ENCODE assay signal across 11 cellular contexts in genomic region chr16:30187971-30188561, GRCh38. TPM values are rescaled to one million over a fixed set of nuclear protein-coding genes. Genes with fewer than 3 reads are reported as not detected.
A peak's percentile ranks its signal among the peaks of the same experiment; 100 is the strongest.
DNase-seq lines count a peak whose midpoint lies in the region; ATAC-seq and TF ChIP-seq lines count a peak whose summit lies in the region.
"Had no signal": no experiment of that assay in that cellular context is flagged by ENCODE, and none has a peak within 500 bp of the region (broad histone marks: within the 10 kb centered on the region; RNA-seq: fewer than 3 reads in every experiment).

No MANE protein-coding gene starts in this region.

- peak overlapping the region in 6 of 7 donors; percentile 28 to 76 (median 50) for H3K4me3 Mint-ChIP-seq in CD8-positive, alpha-beta memory T cell
- H3K4me3 Mint-ChIP-seq in activated CD8-positive, alpha-beta T cell treated with anti-CD3 and anti-CD28 coated beads for 36 hours: peak overlapping the region; percentile 100
- H3K4me3 Mint-ChIP-seq in memory B cell: peak overlapping the region; percentile 14
- H3K4me3 Mint-ChIP-seq: nephron had no signal

- CTCF ChIA-PET in CD8-positive, alpha-beta memory T cell (lab: Charles Lee): interaction anchor here (1.4 to 3.5 kb wide), 4 partner anchors 45 to 230 kb away, joined by 3 to 34 read pairs (median 13); partner anchors contain the start of genes TBX6 and YPEL3
- CTCF ChIA-PET in activated CD8-positive, alpha-beta T cell treated with anti-CD3 and anti-CD28 coated beads for 36 hours (lab: Charles Lee): interaction anchor here (2.7 kb wide), 1 partner anchor 221 kb away, joined by 12 read pairs; no protein-coding TSS in a partner anchor
- CTCF ChIA-PET in GM10248 (lab: Yijun Ruan, JAX): interaction anchor here (0.8 kb wide), 1 partner anchor 212 kb away, joined by 3 read pairs; no protein-coding TSS in a partner anchor

- peaks cover 0 to 14% of the 10 kb centered on the region in 2 donors for H3K27me3 Mint-ChIP-seq in CD8-positive, alpha-beta memory T cell
- H3K27me3 Mint-ChIP-seq in activated CD8-positive, alpha-beta T cell treated with anti-CD3 and anti-CD28 coated beads for 36 hours: no peaks in the 10 kb centered on the region
- no peaks in the 10 kb centered on the region for H3K27me3 Mint-ChIP-seq in memory B cell

- H3K36me3 Mint-ChIP-seq in CD8-positive, alpha-beta memory T cell: peaks cover 12 to 43% (median 18%) of the 10 kb centered on the region in 3 donors
- H3K36me3 Mint-ChIP-seq in activated CD8-positive, alpha-beta T cell treated with anti-CD3 and anti-CD28 coated beads for 36 hours (ENCODE audit: low read depth): peaks cover 44% of the 10 kb centered on the region
- peaks cover 23% of the 10 kb centered on the region for H3K36me3 Mint-ChIP-seq in memory B cell

- no peak for DNase-seq in CD8-positive, alpha-beta memory T cell
- no peak for DNase-seq in activated CD8-positive, alpha-beta T cell treated with anti-CD3 and anti-CD28 coated beads for 36 hours
- DNase-seq in memory B cell (ENCODE audit: low spot score in 2 of 2) (no peak), GM10248 (ENCODE audit: extremely low spot score) (no peak), SHP77 (lab: John Stamatoyannopoulos, UW) (no peak), NCI-H82 treated with DMSO at 0.1 percent for 48 hours (lab: John Stamatoyannopoulos, UW; ENCODE audit: unreplicated experiment) (no peak)
- DNase-seq: NCI-H2171 treated with DMSO at 0.1 percent for 48 hours had no signal

- TF ChIP-seq POLR2A in GM15510 (IDR thresholded peaks at IDR 0.05; ENCODE audit: borderline replicate concordance, extremely low read depth, insufficient read length): peak; percentile 2

- no peak overlapping the region for H3K27ac ChIP-seq in CD8-positive, alpha-beta memory T cell (ENCODE audit: low read depth, low read length)
- H3K27ac ChIP-seq: sigmoid colon had no signal

- H3K4me1 Mint-ChIP-seq in CD8-positive, alpha-beta memory T cell: peaks cover 15 to 26% (median 23%) of the 10 kb centered on the region in 3 donors
- peaks cover 14% of the 10 kb centered on the region for H3K4me1 Mint-ChIP-seq in activated CD8-positive, alpha-beta T cell treated with anti-CD3 and anti-CD28 coated beads for 36 hours (ENCODE audit: low read depth)
- peaks cover 22% of the 10 kb centered on the region for H3K4me1 Mint-ChIP-seq in memory B cell

- no peak for ATAC-seq in activated CD8-positive, alpha-beta T cell treated with anti-CD3 and anti-CD28 coated beads for 36 hours
- ATAC-seq in memory B cell (ENCODE audit: low read depth): no peak

- H3K36me3 ChIP-seq in CD8-positive, alpha-beta memory T cell (ENCODE audit: insufficient read depth, low read length): peaks cover 35% of the 10 kb centered on the region
- H3K36me3 ChIP-seq: sigmoid colon had no signal

- H3K27ac Mint-ChIP-seq in CD8-positive, alpha-beta memory T cell: peak overlapping the region in 6 of 8 donors; percentile 17 to 100 (median 70)
- H3K27ac Mint-ChIP-seq in activated CD8-positive, alpha-beta T cell treated with anti-CD3 and anti-CD28 coated beads for 36 hours: peak overlapping the region; percentile 75
- no peak overlapping the region for H3K27ac Mint-ChIP-seq in memory B cell
- H3K27ac Mint-ChIP-seq: nephron had no signal

- H3K27me3 ChIP-seq in CD8-positive, alpha-beta memory T cell (ENCODE audit: insufficient read depth, low read length, poor library complexity, severe bottlenecking): no peaks in the 10 kb centered on the region
- H3K27me3 ChIP-seq: sigmoid colon, tibial nerve had no signal

- no peak for TF ChIP-seq CTCF in activated CD8-positive, alpha-beta T cell treated with anti-CD3 and anti-CD28 coated beads for 36 hours (IDR thresholded peaks at IDR 0.05)
- TF ChIP-seq CTCF in GM10248 (IDR thresholded peaks at IDR 0.05; ENCODE audit: control extremely low read depth, extremely low read depth, low read depth, missing control alignments): no peak

- intact Hi-C loops in activated CD8-positive, alpha-beta T cell treated with anti-CD3 and anti-CD28 coated beads for 36 hours (cut with micrococcal nuclease): no loop called here

- no peaks in the 10 kb centered on the region for H3K9me3 ChIP-seq in CD8-positive, alpha-beta memory T cell (ENCODE audit: low read length)
- H3K9me3 ChIP-seq: sigmoid colon, tibial nerve had no signal

- H3K4me1 ChIP-seq in CD8-positive, alpha-beta memory T cell (ENCODE audit: insufficient read depth, low read length): peaks cover 23% of the 10 kb centered on the region

- POLR2A ChIA-PET in CD8-positive, alpha-beta memory T cell (lab: Charles Lee): interaction anchor here (2.0 to 6.2 kb wide), 3 partner anchors 45 to 94 kb away, joined by 6 to 86 read pairs (median 6); partner anchors contain the start of genes TBX6 and YPEL3
- POLR2A ChIA-PET in activated CD8-positive, alpha-beta T cell treated with anti-CD3 and anti-CD28 coated beads for 36 hours (lab: Charles Lee): interaction anchor here (1.1 to 4.5 kb wide), 4 partner anchors 10 to 122 kb away, joined by 3 to 47 read pairs (median 14); partner anchors contain the start of genes ALDOA, PPP4C and TBX6
- POLR2A ChIA-PET in GM10248 (lab: Yijun Ruan, JAX): no interaction called here

- H3K9me3 Mint-ChIP-seq in CD8-positive, alpha-beta memory T cell: peaks cover 0 to 2% (median 0%) of the 10 kb centered on the region in 5 donors
- no peaks in the 10 kb centered on the region for H3K9me3 Mint-ChIP-seq in activated CD8-positive, alpha-beta T cell treated with anti-CD3 and anti-CD28 coated beads for 36 hours
- H3K9me3 Mint-ChIP-seq in memory B cell: no peaks in the 10 kb centered on the region
- H3K9me3 Mint-ChIP-seq: nephron had no signal

- H3K4me3 ChIP-seq in CD8-positive, alpha-beta memory T cell (ENCODE audit: low read length): no peak overlapping the region
- H3K4me3 ChIP-seq: sigmoid colon, tibial nerve had no signal

RNA-seq across cellular contexts. Expression of gene CORO1A, which starts 4.7 kb away (rescaled TPM):
- 100 to 1,000 TPM; 889 to 952 TPM for total RNA-seq in CD8-positive, alpha-beta memory T cell
- polyA plus RNA-seq in CD8-positive, alpha-beta memory T cell: 1,446 TPM
- 1,000 to 10,000 TPM; 1,130 to 1,151 TPM for total RNA-seq in activated CD8-positive, alpha-beta T cell treated with anti-CD3 and anti-CD28 coated beads for 36 hours

RNA-seq across cellular contexts. Expression of gene BOLA2B, which starts 5.4 kb away (rescaled TPM):
- 100 to 1,000 TPM; 268 to 271 TPM for total RNA-seq in CD8-positive, alpha-beta memory T cell
- polyA plus RNA-seq in CD8-positive, alpha-beta memory T cell: 208 TPM
- total RNA-seq in activated CD8-positive, alpha-beta T cell treated with anti-CD3 and anti-CD28 coated beads for 36 hours: 100 to 1,000 TPM; 248 to 254 TPM

RNA-seq across cellular contexts. Expression of gene SLX1A, which starts 5.6 kb away (rescaled TPM):
- total RNA-seq in CD8-positive, alpha-beta memory T cell: 10 to 100 TPM; 63.6 to 70.9 TPM
- 68.8 TPM for polyA plus RNA-seq in CD8-positive, alpha-beta memory T cell
- total RNA-seq in activated CD8-positive, alpha-beta T cell treated with anti-CD3 and anti-CD28 coated beads for 36 hours: 100 to 1,000 TPM; 116 to 129 TPM

RNA-seq across cellular contexts. Expression of gene SULT1A3, which starts 11.0 kb away (rescaled TPM):
- total RNA-seq in CD8-positive, alpha-beta memory T cell: 10 to 100 TPM; 12.7 to 17.6 TPM
- polyA plus RNA-seq in CD8-positive, alpha-beta memory T cell: 1.4 TPM
- 10 to 100 TPM; 14.8 to 18.0 TPM for total RNA-seq in activated CD8-positive, alpha-beta T cell treated with anti-CD3 and anti-CD28 coated beads for 36 hours

Comparison
In these comparisons a context has a peak if more than half of its experiments do, and no peak if none do; other contexts are left out.
1. H3K4me3 Mint-ChIP-seq: peak in every context shown above with its lines; median percentile 100 in activated CD8-positive, alpha-beta T cell treated with anti-CD3 and anti-CD28 coated beads for 36 hours; 50 in CD8-positive, alpha-beta memory T cell; 14 in memory B cell.